21 cellular contexts compared by ENCODE assay signal in the genomic region with DNA sequence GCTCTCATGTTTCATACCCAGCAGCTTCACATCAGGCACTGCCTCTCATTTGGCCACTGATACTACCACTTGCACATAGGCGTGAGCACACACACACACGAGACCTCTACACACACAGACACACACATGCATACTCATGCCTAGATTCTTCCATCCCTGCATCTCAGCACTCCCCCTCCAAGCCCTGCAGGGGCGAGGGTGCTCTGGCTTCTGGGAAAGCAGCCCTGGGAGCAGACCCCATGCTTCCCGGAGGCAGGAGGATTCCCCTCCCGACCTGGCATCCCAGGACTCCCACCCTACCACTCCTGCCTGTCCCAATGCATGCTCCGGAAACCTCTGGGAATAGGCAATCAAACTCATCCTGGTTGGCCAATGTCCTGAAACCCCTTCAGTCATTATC.
DNase-seq lines count a peak whose midpoint lies in the region; ATAC-seq and TF ChIP-seq lines count a peak whose summit lies in the region.
"Had no signal": no experiment of that assay in that cellular context is flagged by ENCODE, and none has a peak within 500 bp of the region (broad histone marks: within the 10 kb centered on the region; RNA-seq: fewer than 3 reads in every experiment).

No MANE protein-coding gene starts in this region.

- TF ChIP-seq CTCF in HFFc6 (IDR thresholded peaks at IDR 0.05): no peak
- no peak for TF ChIP-seq CTCF in brain (conservative IDR thresholded peaks at IDR 0.05)
- no peak for TF ChIP-seq CTCF in neural crest cell (conservative IDR thresholded peaks at IDR 0.05)

- DNase-seq in activated CD8-positive, alpha-beta memory T cell treated with anti-CD3 and anti-CD28 coated beads, Interleukin-2, amount 10 ng/mL, durations not matched to agents 7 days and 5 days: no peak
- no peak for DNase-seq in activated CD8-positive, alpha-beta memory T cell treated with anti-CD3 and anti-CD28 coated beads, Interleukin-2, amount 50 U/mL, for 4 hours
- DNase-seq in HFFc6: no peak
- DNase-seq in neural crest cell (ENCODE audit: low read depth, low spot score): no peak
- DNase-seq in NCI-H774 (lab: John Stamatoyannopoulos, UW): no peak
- no peak for DNase-seq in EL
- no peak for DNase-seq in Right ventricle myocardium inferior (ENCODE audit: missing footprints)
- DNase-seq: COR-L47; DMS53; KG1; NCI-H1092 treated with DMSO at 0.1 percent for 48 hours; NCI-H1694; NCI-H2107; NCI-H226; NCI-H526 treated with DMSO at 0.1 percent for 48 hours; NK-92 treated with Interleukin-12 subunit alpha and Interleukin-12 subunit beta, amount 100 ng/mL, for 24 hours; OCI-M1; RPMI8226 had no signal

- no peaks in the 10 kb centered on the region for H3K9me3 Mint-ChIP-seq in activated CD8-positive, alpha-beta memory T cell treated with anti-CD3 and anti-CD28 coated beads, Interleukin-2, amount 10 ng/mL, durations not matched to agents 7 days and 5 days (ENCODE audit: low read depth)
- H3K9me3 Mint-ChIP-seq in HFFc6 (no peaks in the 10 kb centered on the region), brain (peaks cover 0 to 4% (median 0%) of the 10 kb centered on the region in 5 experiments), neural crest cell (no peaks in the 10 kb centered on the region)

- H3K4me3 Mint-ChIP-seq in activated CD8-positive, alpha-beta memory T cell treated with anti-CD3 and anti-CD28 coated beads, Interleukin-2, amount 10 ng/mL, durations not matched to agents 7 days and 5 days: no peak overlapping the region
- H3K4me3 Mint-ChIP-seq in HFFc6 (no peak overlapping the region), brain (peak overlapping the region in 1 of 5 experiments; percentile 4), neural crest cell (no peak overlapping the region)
- H3K4me3 Mint-ChIP-seq: CD14-positive monocyte had no signal

- peaks cover 3% of the 10 kb centered on the region for H3K36me3 Mint-ChIP-seq in activated CD8-positive, alpha-beta memory T cell treated with anti-CD3 and anti-CD28 coated beads, Interleukin-2, amount 10 ng/mL, durations not matched to agents 7 days and 5 days
- no peaks in the 10 kb centered on the region for H3K36me3 Mint-ChIP-seq in HFFc6 (ENCODE audit: low read depth)
- H3K36me3 Mint-ChIP-seq in brain: no peaks in the 10 kb centered on the region
- no peaks in the 10 kb centered on the region for H3K36me3 Mint-ChIP-seq in neural crest cell (ENCODE audit: low read depth)
- H3K36me3 Mint-ChIP-seq: CD14-positive monocyte had no signal

- CTCF ChIA-PET in activated CD8-positive, alpha-beta memory T cell treated with anti-CD3 and anti-CD28 coated beads, Interleukin-2, amount 10 ng/mL, durations not matched to agents 7 days and 5 days (lab: Charles Lee): no interaction called here

- peaks cover 48% of the 10 kb centered on the region for H3K4me1 Mint-ChIP-seq in activated CD8-positive, alpha-beta memory T cell treated with anti-CD3 and anti-CD28 coated beads, Interleukin-2, amount 10 ng/mL, durations not matched to agents 7 days and 5 days
- peaks cover 54% of the 10 kb centered on the region for H3K4me1 Mint-ChIP-seq in HFFc6 (ENCODE audit: low read depth)
- peaks cover 40% of the 10 kb centered on the region for H3K4me1 Mint-ChIP-seq in brain
- H3K4me1 Mint-ChIP-seq in neural crest cell: peaks cover 20% of the 10 kb centered on the region

- H3K27ac Mint-ChIP-seq in activated CD8-positive, alpha-beta memory T cell treated with anti-CD3 and anti-CD28 coated beads, Interleukin-2, amount 10 ng/mL, durations not matched to agents 7 days and 5 days: peak overlapping the region; percentile 10
- H3K27ac Mint-ChIP-seq in HFFc6 (peak overlapping the region; percentile 9), brain (peak overlapping the region in 4 of 5 experiments; percentile 16 to 96 (median 30)), neural crest cell (ENCODE audit: unreplicated experiment) (peak overlapping the region; percentile 90)
- H3K27ac Mint-ChIP-seq: CD14-positive monocyte had no signal

- intact Hi-C loops in Right ventricle myocardium inferior (cut with DNase I): no loop called here

- H3K27me3 Mint-ChIP-seq in activated CD8-positive, alpha-beta memory T cell treated with anti-CD3 and anti-CD28 coated beads, Interleukin-2, amount 10 ng/mL, durations not matched to agents 7 days and 5 days: no peaks in the 10 kb centered on the region
- H3K27me3 Mint-ChIP-seq in HFFc6 (ENCODE audit: insufficient read depth): no peaks in the 10 kb centered on the region; the same call in 1 of the 2 replicates
- H3K27me3 Mint-ChIP-seq in brain: peaks cover 17% of the 10 kb centered on the region
- H3K27me3 Mint-ChIP-seq in neural crest cell (ENCODE audit: low read depth): no peaks in the 10 kb centered on the region

- no peak for ATAC-seq in activated CD8-positive, alpha-beta memory T cell treated with anti-CD3 and anti-CD28 coated beads, Interleukin-2, amount 10 ng/mL, durations not matched to agents 7 days and 5 days
- ATAC-seq in Right ventricle myocardium inferior: no peak
- ATAC-seq: GM12878 had no signal

Comparison
In these comparisons a context has a peak if more than half of its experiments do, and no peak if none do; other contexts are left out.
1. H3K27ac Mint-ChIP-seq: peak in every context shown above with its lines; median percentile 90 in neural crest cell; 30 in brain; 10 in activated CD8-positive, alpha-beta memory T cell treated with anti-CD3 and anti-CD28 coated beads, Interleukin-2, amount 10 ng/mL, durations not matched to agents 7 days and 5 days; 9 in HFFc6.